10 cellular contexts compared by ENCODE assay signal in genomic region chr9:6605202-6605601, GRCh38. TPM values are rescaled to one million over a fixed set of nuclear protein-coding genes. Genes with fewer than 3 reads are reported as not detected.
A peak's percentile ranks its signal among the peaks of the same experiment; 100 is the strongest.
DNase-seq lines count a peak whose midpoint lies in the region; ATAC-seq lines count a peak whose summit lies in the region.
"Had no signal": no experiment of that assay in that cellular context is flagged by ENCODE, and none has a peak within 500 bp of the region (broad histone marks: within the 10 kb centered on the region; RNA-seq: fewer than 3 reads in every experiment).

No MANE protein-coding gene starts in this region.

- peak overlapping the region in 8 of 10 experiments; percentile 47 to 68 (median 61); a peak in 17 of 20 replicates for H3K4me3 ChIP-seq in BLaER1 treated with 17β-estradiol and CSF1 and Interleukin-3, amounts not matched to agents 10 nM and 100 nM

- no peak overlapping the region for H3K27ac Mint-ChIP-seq in activated naive CD4-positive, alpha-beta T cell treated with anti-CD3 and anti-CD28 coated beads for 36 hours

- H3K9ac ChIP-seq in BLaER1 treated with 17β-estradiol and CSF1 and Interleukin-3, amounts not matched to agents 10 nM and 100 nM = peak overlapping the region in 9 of 11 experiments; percentile 41 to 82 (median 67); a peak in 17 of 22 replicates

- H3K27me3 ChIP-seq in BLaER1 treated with 17β-estradiol and CSF1 and Interleukin-3, amounts not matched to agents 10 nM and 100 nM = no peaks in the 10 kb centered on the region
- H3K27me3 ChIP-seq: BE2C had no signal

- intact Hi-C loops in left ventricle myocardium superior (cut with micrococcal nuclease) = no loop called here
- intact Hi-C loops in activated naive CD4-positive, alpha-beta T cell treated with anti-CD3 and anti-CD28 coated beads for 36 hours (cut with micrococcal nuclease) = no loop called here

- H3K4me1 ChIP-seq in BLaER1 treated with 17β-estradiol and CSF1 and Interleukin-3, amounts not matched to agents 10 nM and 100 nM = peaks cover 14 to 30% (median 27%) of the 10 kb centered on the region in 10 experiments
- H3K4me1 ChIP-seq: BE2C had no signal

- no peaks in the 10 kb centered on the region for H3K36me3 Mint-ChIP-seq in activated naive CD4-positive, alpha-beta T cell treated with anti-CD3 and anti-CD28 coated beads for 36 hours (ENCODE audit: low read depth)

- no peak overlapping the region for H3K4me3 Mint-ChIP-seq in activated naive CD4-positive, alpha-beta T cell treated with anti-CD3 and anti-CD28 coated beads for 36 hours

- no peaks in the 10 kb centered on the region for H3K4me1 Mint-ChIP-seq in activated naive CD4-positive, alpha-beta T cell treated with anti-CD3 and anti-CD28 coated beads for 36 hours (ENCODE audit: low read depth)

- no peaks in the 10 kb centered on the region for H3K9me3 Mint-ChIP-seq in activated naive CD4-positive, alpha-beta T cell treated with anti-CD3 and anti-CD28 coated beads for 36 hours

- DNase-seq in NCI-H2227 (lab: John Stamatoyannopoulos, UW; ENCODE audit: unreplicated experiment) (no peak), left ventricle myocardium superior (no peak), anterior cingulate cortex (lab: John Stamatoyannopoulos, UW) (no peak)
- no peak for DNase-seq in activated naive CD4-positive, alpha-beta T cell treated with anti-CD3 and anti-CD28 coated beads for 36 hours
- DNase-seq: amniotic stem cell, BE2C had no signal

- no peaks in the 10 kb centered on the region for H4K20me1 ChIP-seq in BLaER1 treated with 17β-estradiol and CSF1 and Interleukin-3, amounts not matched to agents 10 nM and 100 nM

- ATAC-seq in GM18867 (IDR thresholded peaks at IDR 0.05; ENCODE audit: unreplicated experiment) (peak; percentile 70), HG02571 (IDR thresholded peaks at IDR 0.05; ENCODE audit: unreplicated experiment) (peak; percentile 64), HG03565 (IDR thresholded peaks at IDR 0.05; ENCODE audit: unreplicated experiment) (peak; percentile 75), left ventricle myocardium superior (no peak)

- H3K27ac ChIP-seq in BLaER1 treated with 17β-estradiol and CSF1 and Interleukin-3, amounts not matched to agents 10 nM and 100 nM = peak overlapping the region in 9 of 11 experiments; percentile 51 to 86 (median 78); a peak in 18 of 22 replicates

- no peaks in the 10 kb centered on the region; a peak in 1 of 22 replicates for H3K9me3 ChIP-seq in BLaER1 treated with 17β-estradiol and CSF1 and Interleukin-3, amounts not matched to agents 10 nM and 100 nM (replicated peaks in 1 of 11)
- H3K9me3 ChIP-seq: BE2C had no signal

- H3K4me2 ChIP-seq in BLaER1 treated with 17β-estradiol and CSF1 and Interleukin-3, amounts not matched to agents 10 nM and 100 nM = peak overlapping the region; percentile 56 to 93 (median 87)

- H3K27me3 Mint-ChIP-seq in activated naive CD4-positive, alpha-beta T cell treated with anti-CD3 and anti-CD28 coated beads for 36 hours (ENCODE audit: low read depth) = no peaks in the 10 kb centered on the region

- H3K36me3 ChIP-seq in BLaER1 treated with 17β-estradiol and CSF1 and Interleukin-3, amounts not matched to agents 10 nM and 100 nM = peaks cover 0 to 23% (median 18%) of the 10 kb centered on the region in 11 experiments; a peak in 15 of 22 replicates
- H3K36me3 ChIP-seq: BE2C had no signal

- CTCF ChIA-PET in activated naive CD4-positive, alpha-beta T cell treated with anti-CD3 and anti-CD28 coated beads for 36 hours (lab: Charles Lee) = interaction anchor here (0.9 kb wide), 1 partner anchor 20 kb away, joined by 3 read pairs; no protein-coding TSS in a partner anchor

RNA-seq across cellular contexts. Expression of gene GLDC, which starts 40.3 kb away (rescaled TPM):
- not detected for total RNA-seq in left ventricle myocardium superior
- total RNA-seq in activated naive CD4-positive, alpha-beta T cell treated with anti-CD3 and anti-CD28 coated beads for 36 hours = 1 to 10 TPM; 1.7 to 1.9 TPM
